ENCODE assay signal across 15 cellular contexts in genomic region chr4:183324056-183324455, GRCh38. TPM values are rescaled to one million over a fixed set of nuclear protein-coding genes. Genes with fewer than 3 reads are reported as not detected.
"Had no signal": no experiment of that assay in that cellular context is flagged by ENCODE, and none has a peak within 500 bp of the region (broad histone marks: within the 10 kb centered on the region; RNA-seq: fewer than 3 reads in every experiment).

No MANE protein-coding gene starts in this region.

RNA-seq across cellular contexts. Expression of gene CLDN24, which starts 1.8 kb away (rescaled TPM):
- total RNA-seq: activated B cell treated with CpG ODN at 0.5 μM for 24 hours; activated CD4-positive, alpha-beta memory T cell treated with anti-CD3 and anti-CD28 coated beads for 36 hours; activated CD4-positive, alpha-beta memory T cell treated with anti-CD3 and anti-CD28 coated beads, Interleukin-2, amount 10 ng/mL, durations not matched to agents 7 days and 5 days; activated CD4-positive, alpha-beta T cell treated with anti-CD3 and anti-CD28 coated beads for 36 hours; activated CD4-positive, alpha-beta T cell treated with anti-CD3 and anti-CD28 coated beads, Interleukin-2, amount 10 ng/mL, durations not matched to agents 24 days and 14 days; activated CD4-positive, alpha-beta T cell treated with anti-CD3 and anti-CD28 coated beads, Interleukin-2, amount 10 ng/mL, durations not matched to agents 7 days and 5 days; activated CD8-positive, alpha-beta memory T cell treated with anti-CD3 and anti-CD28 coated beads for 36 hours; activated CD8-positive, alpha-beta memory T cell treated with anti-CD3 and anti-CD28 coated beads, Interleukin-2, amount 10 ng/mL, durations not matched to agents 7 days and 5 days; activated CD8-positive, alpha-beta T cell treated with anti-CD3 and anti-CD28 coated beads for 36 hours; activated CD8-positive, alpha-beta T cell treated with anti-CD3 and anti-CD28 coated beads, Interleukin-2, amount 10 ng/mL, durations not matched to agents 7 days and 5 days; T-cell; T-helper 1 cell treated with Interleukin-12 subunit alpha and Interleukin-12 subunit beta and Interleukin-4 antibody, amounts not matched to agents 30 ng/mL and 1 ng/mL, for 36 hours; T-helper 17 cell; T-helper 2 cell treated with Interferon-gamma antibody and Interleukin-4, amounts not matched to agents 100 ng/mL and 5 ng/mL, for 36 hours; WTC11 had no signal

RNA-seq across cellular contexts. Expression of gene CLDN22, which starts 4.0 kb away (rescaled TPM):
- total RNA-seq: activated B cell treated with CpG ODN at 0.5 μM for 24 hours; activated CD4-positive, alpha-beta memory T cell treated with anti-CD3 and anti-CD28 coated beads for 36 hours; activated CD4-positive, alpha-beta memory T cell treated with anti-CD3 and anti-CD28 coated beads, Interleukin-2, amount 10 ng/mL, durations not matched to agents 7 days and 5 days; activated CD4-positive, alpha-beta T cell treated with anti-CD3 and anti-CD28 coated beads for 36 hours; activated CD4-positive, alpha-beta T cell treated with anti-CD3 and anti-CD28 coated beads, Interleukin-2, amount 10 ng/mL, durations not matched to agents 24 days and 14 days; activated CD4-positive, alpha-beta T cell treated with anti-CD3 and anti-CD28 coated beads, Interleukin-2, amount 10 ng/mL, durations not matched to agents 7 days and 5 days; activated CD8-positive, alpha-beta memory T cell treated with anti-CD3 and anti-CD28 coated beads for 36 hours; activated CD8-positive, alpha-beta memory T cell treated with anti-CD3 and anti-CD28 coated beads, Interleukin-2, amount 10 ng/mL, durations not matched to agents 7 days and 5 days; activated CD8-positive, alpha-beta T cell treated with anti-CD3 and anti-CD28 coated beads for 36 hours; activated CD8-positive, alpha-beta T cell treated with anti-CD3 and anti-CD28 coated beads, Interleukin-2, amount 10 ng/mL, durations not matched to agents 7 days and 5 days; T-cell; T-helper 1 cell treated with Interleukin-12 subunit alpha and Interleukin-12 subunit beta and Interleukin-4 antibody, amounts not matched to agents 30 ng/mL and 1 ng/mL, for 36 hours; T-helper 17 cell; T-helper 2 cell treated with Interferon-gamma antibody and Interleukin-4, amounts not matched to agents 100 ng/mL and 5 ng/mL, for 36 hours; WTC11 had no signal
